18 cellular contexts compared by ENCODE assay signal in the genomic region with DNA sequence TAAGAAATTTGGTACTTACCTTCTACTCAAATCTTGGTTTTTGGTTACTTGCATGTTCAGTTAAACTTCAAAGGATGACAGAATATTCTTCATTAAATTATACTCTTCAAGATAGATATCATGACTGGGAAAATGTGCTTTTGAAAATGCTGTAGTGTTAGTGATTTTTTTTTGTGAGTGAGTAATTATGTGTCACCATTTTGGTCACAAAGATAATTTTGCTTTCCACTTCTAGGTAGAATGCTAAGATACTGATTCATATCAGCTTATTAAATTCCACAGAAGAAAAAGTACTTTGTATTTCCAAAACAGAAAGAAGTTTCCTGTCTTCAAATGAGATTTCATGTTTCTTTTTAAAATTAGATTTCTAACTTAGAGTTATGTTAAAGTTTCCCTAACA.
"Had no signal": no experiment of that assay in that cellular context is flagged by ENCODE, and none has a peak within 500 bp of the region (broad histone marks: within the 10 kb centered on the region; RNA-seq: fewer than 3 reads in every experiment).

No MANE protein-coding gene starts in this region.

- DNase-seq: activated B cell treated with CpG ODN at 0.5 μM for 24 hours; activated CD4-positive, alpha-beta memory T cell treated with anti-CD3 and anti-CD28 coated beads, Interleukin-2, amount 10 ng/mL, durations not matched to agents 7 days and 5 days; activated CD4-positive, alpha-beta T cell treated with anti-CD3 and anti-CD28 coated beads for 4 hours; activated CD8-positive, alpha-beta memory T cell treated with anti-CD3 and anti-CD28 coated beads, Interleukin-2, amount 10 ng/mL, durations not matched to agents 7 days and 5 days; caudate nucleus; colonic mucosa; endodermal cell; hypothalamus; pancreas; right lobe of liver; stimulated activated CD4-positive, alpha-beta T cell treated with anti-CD3 and anti-CD28 coated beads, Interleukin-4, amount 100 ng/mL, for 4 hours; stimulated activated naive B cell treated with anti-CD40 and anti-IgM and Interleukin-4, amounts not matched to agents 10 μg/mL and 1 μg/mL and 100 μg/mL, for 72 hours had no signal

- FAIRE-seq: frontal cortex, keratinocyte, pancreas had no signal

- H3K4me3 ChIP-seq: colonic mucosa, lung, pancreas, right lobe of liver had no signal

- ATAC-seq: activated CD8-positive, alpha-beta memory T cell treated with anti-CD3 and anti-CD28 coated beads, Interleukin-2, amount 10 ng/mL, durations not matched to agents 7 days and 5 days; left lobe of liver; natural killer cell treated with Interleukin-12 subunit alpha and Interleukin-12 subunit beta and Interleukin-15 and Interleukin-18, amount 100 ng/mL, for 72 hours; pancreas; right lobe of liver; stimulated activated naive B cell treated with anti-CD40 and anti-IgM and Interleukin-4, amounts not matched to agents 10 μg/mL and 1 μg/mL and 100 μg/mL, for 72 hours had no signal

- H3K27me3 ChIP-seq: colonic mucosa, neutrophil, pancreas, right lobe of liver had no signal

- H3K36me3 ChIP-seq: colonic mucosa, neutrophil, pancreas, right lobe of liver had no signal
